ENCODE assay signal across 8 cellular contexts in the genomic region with DNA sequence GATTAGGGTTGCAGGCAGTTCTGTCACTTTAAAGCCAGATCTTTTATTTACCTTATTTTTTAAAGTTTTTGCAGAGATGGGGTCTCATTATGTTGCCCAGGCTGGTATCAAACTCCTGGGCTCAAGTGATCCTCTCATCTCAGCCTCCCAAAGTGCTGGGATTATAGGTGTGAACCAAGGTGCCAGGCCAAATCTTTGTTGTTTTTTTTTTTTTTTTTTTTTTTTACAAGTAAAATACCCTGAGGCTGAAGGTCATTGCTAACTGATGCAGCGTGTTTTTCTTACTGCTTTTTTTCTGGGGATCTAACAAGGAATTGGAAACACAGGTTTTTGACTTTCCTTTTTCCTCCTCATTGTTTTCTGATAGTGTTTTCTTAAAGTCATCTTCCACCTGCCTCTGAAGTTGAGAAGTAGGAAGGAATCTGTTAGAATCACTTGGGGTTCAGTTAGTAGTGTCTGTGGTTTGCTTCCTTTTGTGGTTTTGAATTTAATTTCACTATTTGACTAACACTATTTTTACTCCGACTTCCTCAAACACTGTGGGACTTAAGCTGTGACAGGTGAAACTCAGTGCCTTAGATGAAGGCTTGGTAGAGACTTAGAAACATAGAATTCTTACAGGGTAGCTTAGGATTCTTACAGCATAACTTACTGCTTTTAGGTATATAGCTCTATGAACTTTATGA. TPM values are rescaled to one million over a fixed set of nuclear protein-coding genes. Genes with fewer than 3 reads are reported as not detected.
A peak's percentile ranks its signal among the peaks of the same experiment; 100 is the strongest.
DNase-seq lines count a peak whose midpoint lies in the region; ATAC-seq lines count a peak whose summit lies in the region.

No MANE protein-coding gene starts in this region.

- H3K9me3 Mint-ChIP-seq in effector memory CD8-positive, alpha-beta T cell = no peaks in the 10 kb centered on the region

- H3K4me3 Mint-ChIP-seq in effector memory CD8-positive, alpha-beta T cell = peak overlapping the region; percentile 33 to 67

- H3K4me1 Mint-ChIP-seq in effector memory CD8-positive, alpha-beta T cell (ENCODE audit: low read depth in 2 of 2) = peaks cover 26 to 47% of the 10 kb centered on the region in 2 donors

- peak; percentile 49 for DNase-seq in LHCN-M2 (ENCODE audit: low read depth)
- no peak for DNase-seq in effector memory CD8-positive, alpha-beta T cell
- DNase-seq in iPS-NIHi7 (ENCODE audit: extremely low spot score) = no peak
- no peak for DNase-seq in NCI-H82 treated with DMSO at 0.1 percent for 48 hours (lab: John Stamatoyannopoulos, UW; ENCODE audit: unreplicated experiment)
- no peak for DNase-seq in NCI-H748 treated with DMSO at 0.1 percent for 48 hours (lab: John Stamatoyannopoulos, UW)
- no peak for DNase-seq in HUDEP-2 (lab: John Stamatoyannopoulos, UW; ENCODE audit: unreplicated experiment in 76 of 76)

- H3K36me3 Mint-ChIP-seq in effector memory CD8-positive, alpha-beta T cell (ENCODE audit: insufficient read depth) = peaks cover 19% of the 10 kb centered on the region

- ATAC-seq in GM18499 (IDR thresholded peaks at IDR 0.05; ENCODE audit: insufficient read depth, unreplicated experiment) (peak; percentile 90), GM21786 (IDR thresholded peaks at IDR 0.05; ENCODE audit: unreplicated experiment) (peak; percentile 89)
- ATAC-seq in effector memory CD8-positive, alpha-beta T cell (replicated peaks) = peak; percentile 91

- H3K27me3 Mint-ChIP-seq in effector memory CD8-positive, alpha-beta T cell = no peaks in the 10 kb centered on the region

- H3K27ac Mint-ChIP-seq in effector memory CD8-positive, alpha-beta T cell = peak overlapping the region; percentile 7 to 79

RNA-seq across cellular contexts. Expression of a gene that starts 22.2 kb away (rescaled TPM):
- 389 and 434 TPM in 2 replicates for total RNA-seq in LHCN-M2 (2014; rRNA removed)
- 157 TPM for polyA plus RNA-seq in LHCN-M2 (2012)
